Comparison of ENCODE assay signal across 24 cellular contexts in genomic region chr9:123985869-123986268, GRCh38. TPM values are rescaled to one million over a fixed set of nuclear protein-coding genes. Genes with fewer than 3 reads are reported as not detected.
DNase-seq lines count a peak whose midpoint lies in the region; ATAC-seq, FAIRE-seq and TF ChIP-seq lines count a peak whose summit lies in the region.
"Had no signal": no experiment of that assay in that cellular context is flagged by ENCODE, and none has a peak within 500 bp of the region (broad histone marks: within the 10 kb centered on the region; RNA-seq: fewer than 3 reads in every experiment).

No MANE protein-coding gene starts in this region.

- H3K14ac ChIP-seq in H1 (ENCODE audit: insufficient read length), result no peak overlapping the region

- H3K79me1 ChIP-seq in H1 (ENCODE audit: low read depth, low read length), result no peaks in the 10 kb centered on the region

- H2AK5ac ChIP-seq in H1 (ENCODE audit: low read depth, low read length), result no peak overlapping the region

- H3K4me1 ChIP-seq in heart left ventricle, result no peaks in the 10 kb centered on the region
- no peaks in the 10 kb centered on the region; a peak in 1 of 7 replicates for H3K4me1 ChIP-seq in H1 (replicated peaks in 1 of 4; ENCODE audit: control insufficient read depth in 3 of 4, insufficient read depth in 4 of 4, low read length in 3 of 4)
- H3K4me1 ChIP-seq: BE2C, BLaER1 had no signal

- H2BK5ac ChIP-seq in H1 (ENCODE audit: low read depth, low read length), result no peak overlapping the region

- no peaks in the 10 kb centered on the region for H3K23me2 ChIP-seq in H1 (ENCODE audit: low read depth, low read length)

- H4K8ac ChIP-seq in H1 (ENCODE audit: extremely low read depth, insufficient read depth, low read length), result no peak overlapping the region

- peak; percentile 15 for DNase-seq in cardiac septum (ENCODE audit: low spot score)
- no peak for DNase-seq in heart left ventricle
- no peak for DNase-seq in GM12892 (ENCODE audit: insufficient read length)
- no peak for DNase-seq in H1 (ENCODE audit: low read depth in 1 of 2, low spot score in 2 of 2)
- no peak for DNase-seq in immature natural killer cell
- DNase-seq: 8988T; ACHN; BE2C; C1 segment of cervical spinal cord; Calu3; CD4-positive, alpha-beta memory T cell; CD4-positive, CD25-positive, alpha-beta regulatory T cell; CD8-positive, alpha-beta memory T cell; COR-L47; DMS79 treated with DMSO at 0.1 percent for 48 hours; GF-D8 had no signal

- no peak overlapping the region for H4K91ac ChIP-seq in H1 (replicated peaks; ENCODE audit: insufficient read length, low read length)

- H3K56ac ChIP-seq in H1 (replicated peaks; ENCODE audit: insufficient read length, low read depth, low read length), result no peak overlapping the region

- no peak overlapping the region for H3K18ac ChIP-seq in H1 (ENCODE audit: extremely low read depth, low read length)

- H3K23ac ChIP-seq in H1 (ENCODE audit: insufficient read length), result no peak overlapping the region

- TF ChIP-seq RAD21 in H1 (IDR thresholded peaks at IDR 0.05 in 1 of 2, conservative IDR thresholded peaks at IDR 0.05 in 1 of 2; ENCODE audit: low read depth in 2 of 2, low read length in 2 of 2), result no peak

- no peak overlapping the region for H2AFZ ChIP-seq in H1 (ENCODE audit: low read length)

- peak; percentile 50 for FAIRE-seq in GM12892 (lab: Jason Lieb, UNC)
- FAIRE-seq in H1 (lab: Jason Lieb, UNC), result no peak
- FAIRE-seq: A204.1, D721Med, G401.6, GM12891, GM18507 had no signal

- H3K4me2 ChIP-seq in H1 (ENCODE audit: insufficient read depth in 1 of 2, low read depth in 2 of 2, low read length in 2 of 2), result no peak overlapping the region
- H3K4me2 ChIP-seq: BLaER1 had no signal

- H2BK12ac ChIP-seq in H1 (ENCODE audit: low read depth, low read length), result no peak overlapping the region

- H3K4me3 ChIP-seq in heart left ventricle, result no peak overlapping the region
- H3K4me3 ChIP-seq in H1 (ENCODE audit: extremely low read depth in 1 of 4, insufficient read depth in 2 of 4, low read depth in 3 of 4, low read length in 4 of 4), result no peak overlapping the region
- H3K4me3 ChIP-seq: BLaER1 had no signal

- H3K27ac Mint-ChIP-seq in immature natural killer cell, result no peak overlapping the region
- H3K27ac Mint-ChIP-seq: CD14-positive monocyte; CD4-positive, alpha-beta memory T cell had no signal

- H3K36me3 ChIP-seq in heart left ventricle (no peaks in the 10 kb centered on the region), H1 (ENCODE audit: control insufficient read depth in 2 of 4, insufficient read depth in 4 of 4, low read length in 3 of 4) (no peaks in the 10 kb centered on the region)
- H3K36me3 ChIP-seq: BE2C, BLaER1 had no signal

- 80 to 85% (median 83%) methylated on average over 4 of the region's 4 CpGs for WGBS in heart left ventricle, 4 donors
- whole genome bisulfite sequencing in H1 (ENCODE audit: extremely low coverage in 1 of 2, insufficient coverage in 1 of 2, insufficient read length in 1 of 2, insufficient replicate concordance in 2 of 2, low coverage in 1 of 2, low lambda C conversion rate in 2 of 2, missing lambda C conversion rate in 1 of 2), 2 experiments, result 73% methylated on average over 4 of the region's 4 CpGs; no CpG with 5 or more reads in 1 of the 2 experiments

- H2BK120ac ChIP-seq in H1 (replicated peaks; ENCODE audit: low read depth, low read length), result no peak overlapping the region

- H3K27me3 ChIP-seq in heart left ventricle (peaks cover 0 to 41% (median 11%) of the 10 kb centered on the region in 9 donors), H1 (replicated peaks in 1 of 4; ENCODE audit: control insufficient read depth in 3 of 4, extremely low read depth in 1 of 4, insufficient read depth in 3 of 4, low read length in 3 of 4) (peaks cover 0 to 9% (median 3%) of the 10 kb centered on the region in 4 experiments; a peak in 4 of 7 replicates)
- H3K27me3 ChIP-seq: BLaER1 had no signal

- intact Hi-C loops in cardiac septum (cut with DNase I), result no loop called here
- intact Hi-C loops in heart left ventricle (cut with DNase I), result no loop called here

- TF ChIP-seq POLR2A in heart left ventricle (IDR thresholded peaks at IDR 0.05) (no peak), GM12892 (IDR thresholded peaks at IDR 0.05; ENCODE audit: low read depth, low read length) (no peak), H1 (IDR thresholded peaks at IDR 0.05; ENCODE audit: control extremely low read depth in 1 of 2, low read depth in 2 of 2, low read length in 2 of 2) (no peak)

- no peak overlapping the region for H2BK20ac ChIP-seq in H1 (ENCODE audit: low read length)

- H3K27ac ChIP-seq in heart left ventricle (no peak overlapping the region), H1 (ENCODE audit: low read depth, low read length) (no peak overlapping the region)
- H3K27ac ChIP-seq: BLaER1 had no signal

- 0 out of 2 replicates have a peak overlapping the region, but pooled peaks have one; percentile 8 for H2BK15ac ChIP-seq in H1 (ENCODE audit: low read length)

- no peak overlapping the region for H3K4me3 Mint-ChIP-seq in immature natural killer cell
- H3K4me3 Mint-ChIP-seq: CD4-positive, alpha-beta memory T cell; CD4-positive, CD25-positive, alpha-beta regulatory T cell; CD8-positive, alpha-beta memory T cell had no signal

- no peak overlapping the region for H3K9ac ChIP-seq in H1 (replicated peaks in 1 of 4; ENCODE audit: extremely low read depth in 1 of 4, low read depth in 3 of 4, low read length in 3 of 4)
- H3K9ac ChIP-seq: BLaER1 had no signal

- no peak for TF ChIP-seq CTCF in heart left ventricle (IDR thresholded peaks at IDR 0.05)
- TF ChIP-seq CTCF in H1 (IDR thresholded peaks at IDR 0.05; ENCODE audit: control extremely low read depth in 1 of 3, insufficient read depth in 1 of 3, low read depth in 1 of 3, low read length in 3 of 3), result no peak

- H3K4ac ChIP-seq in H1 (replicated peaks; ENCODE audit: insufficient read length, low read depth, low read length), result no peak overlapping the region

- no peak overlapping the region for H4K5ac ChIP-seq in H1 (ENCODE audit: insufficient read length, low read depth, low read length)

- no peaks in the 10 kb centered on the region for H3K4me1 Mint-ChIP-seq in immature natural killer cell
- H3K4me1 Mint-ChIP-seq: CD14-positive monocyte; CD4-positive, alpha-beta memory T cell; CD4-positive, CD25-positive, alpha-beta regulatory T cell; CD8-positive, alpha-beta memory T cell had no signal

- ATAC-seq in heart left ventricle, result no peak

- H3K9me3 Mint-ChIP-seq in immature natural killer cell, result no peaks in the 10 kb centered on the region
- H3K9me3 Mint-ChIP-seq: CD8-positive, alpha-beta memory T cell had no signal

- no peaks in the 10 kb centered on the region for H3K9me3 ChIP-seq in heart left ventricle
- no peaks in the 10 kb centered on the region for H3K9me3 ChIP-seq in H1 (ENCODE audit: insufficient read depth in 2 of 2, low read depth in 1 of 2, low read length in 1 of 2)
- H3K9me3 ChIP-seq: BE2C, BLaER1 had no signal

- no peaks in the 10 kb centered on the region for H4K20me1 ChIP-seq in H1 (replicated peaks in 1 of 2; ENCODE audit: control insufficient read depth in 1 of 2, insufficient read depth in 2 of 2, low read length in 2 of 2)
- H4K20me1 ChIP-seq: BLaER1 had no signal

- TF ChIP-seq EP300 in H1 (IDR thresholded peaks at IDR 0.05; ENCODE audit: borderline replicate concordance in 1 of 2, low read depth in 2 of 2, low read length in 2 of 2), result no peak

- no peaks in the 10 kb centered on the region for H3K79me2 ChIP-seq in H1 (ENCODE audit: control insufficient read depth in 1 of 2, insufficient read depth in 2 of 2, low read length in 2 of 2)

- CTCF ChIA-PET in H1 (lab: Charles Lee; ENCODE audit: partially characterized antibody), result interaction anchor here (1.3 kb wide), 1 partner anchor 55 kb away, joined by 4 read pairs; no protein-coding TSS in a partner anchor

- no peaks in the 10 kb centered on the region for H3K36me3 Mint-ChIP-seq in immature natural killer cell
- H3K36me3 Mint-ChIP-seq: CD14-positive monocyte; CD4-positive, alpha-beta memory T cell; CD4-positive, CD25-positive, alpha-beta regulatory T cell; CD8-positive, alpha-beta memory T cell had no signal

- POLR2A ChIA-PET in H1 (lab: Charles Lee; ENCODE audit: partially characterized antibody), result interaction anchor here (1.3 kb wide), 1 partner anchor 9 kb away, joined by 5 read pairs; no protein-coding TSS in a partner anchor

- H3K27me3 Mint-ChIP-seq in immature natural killer cell (ENCODE audit: low read depth in 3 of 3), result peaks cover 4 to 11% (median 5%) of the 10 kb centered on the region in 3 donors

TF ChIP-seq in H1, 55 proteins besides CTCF, POLR2A, EP300 and RAD21 (continues in another document):
- TF ChIP-seq SIN3A (conservative IDR thresholded peaks at IDR 0.05 in 1 of 2, IDR thresholded peaks at IDR 0.05 in 1 of 2; ENCODE audit: low read depth in 1 of 2, low read length in 2 of 2) (no peak), CEBPB (IDR thresholded peaks at IDR 0.05; ENCODE audit: low read depth, low read length) (no peak)

RNA-seq across cellular contexts. Expression of gene LHX2, which starts 25.7 kb away (rescaled TPM):
- 0.19 TPM for total RNA-seq in cardiac septum
- 1 to 10 TPM in 1 of 9 donors, under 1 TPM in 4, not detected in 4; 0.20 to 1.3 (median 0.33) TPM for total RNA-seq in heart left ventricle
- polyA plus RNA-seq in heart left ventricle, result under 1 TPM in 1 of 2 donors, not detected in 1; 0.10 TPM
- 6.3 TPM for polyA plus RNA-seq in GM12892 (2012; ENCODE audit: missing spikeins)
- total RNA-seq in H1 (2021; fragmentation: NEBNext Ultra II Directional; extraction: Animal tissue kit (Norgen Biotek cat#: 25700)), result 0.11 and 0.17 TPM in 2 replicates
- 0.72 and 0.86 TPM in 2 replicates for polyA plus RNA-seq in H1 (2011; rRNA removed)
- 0.66 TPM for polyA plus RNA-seq in H1 (2011; cell fraction: cytosol; rRNA removed)
- 0.20 TPM for polyA plus RNA-seq in H1 (2011; cell fraction: nucleus; rRNA removed)
- polyA plus RNA-seq in H1 (2012, experiment 1 of 2), result 0.31 to 0.59 TPM (median 0.37 TPM) in 3 of 4 replicates, not detected in the other
- polyA plus RNA-seq in H1 (2012, experiment 2 of 2), result 0.66 TPM
- 0.34 TPM for polyA plus RNA-seq in H1 (2013, experiment 1 of 2)
- 0.20 TPM for polyA plus RNA-seq in H1 (2013, experiment 2 of 2)
- polyA minus RNA-seq in H1 (2011; rRNA and poly(A)+ RNA removed), result 0.49 TPM in 1 of 2 replicates, not detected in the other
- not detected for polyA minus RNA-seq in H1 (2011; cell fraction: cytosol; rRNA and poly(A)+ RNA removed)
- 0.50 TPM for polyA minus RNA-seq in H1 (2011; cell fraction: nucleus; rRNA and poly(A)+ RNA removed)
- polyA plus RNA-seq in immature natural killer cell, result not detected
- total RNA-seq: Calu3; CD4-positive, alpha-beta memory T cell; CD4-positive, CD25-positive, alpha-beta regulatory T cell; CD8-positive, alpha-beta memory T cell had no signal
- polyA plus RNA-seq: AG04450; CD14-positive monocyte; CD4-positive, alpha-beta memory T cell; CD4-positive, CD25-positive, alpha-beta regulatory T cell; CD8-positive, alpha-beta memory T cell had no signal

RNA-seq across cellular contexts. Expression of gene DENND1A, which starts 55.9 kb away (rescaled TPM):
- 16.0 TPM for total RNA-seq in cardiac septum
- 10 to 100 TPM; 10.6 to 24.0 (median 15.7) TPM for total RNA-seq in heart left ventricle
- polyA plus RNA-seq in heart left ventricle, result 10 to 100 TPM in 1 of 2 donors, 1 to 10 TPM in 1; 9.8 to 14.7 TPM
- 24.6 TPM for polyA plus RNA-seq in GM12892 (2012; ENCODE audit: missing spikeins)
- 26.2 and 26.4 TPM in 2 replicates for total RNA-seq in H1 (2021; fragmentation: NEBNext Ultra II Directional; extraction: Animal tissue kit (Norgen Biotek cat#: 25700))
- polyA plus RNA-seq in H1 (2011; rRNA removed), result 24.1 and 33.9 TPM in 2 replicates
- 18.7 TPM for polyA plus RNA-seq in H1 (2011; cell fraction: cytosol; rRNA removed)
- 61.5 TPM for polyA plus RNA-seq in H1 (2011; cell fraction: nucleus; rRNA removed)
- polyA plus RNA-seq in H1 (2012, experiment 1 of 2), result 21.8 to 25.4 TPM (median 24.1 TPM) in 4 replicates
- 18.2 TPM for polyA plus RNA-seq in H1 (2012, experiment 2 of 2)
- 16.0 TPM for polyA plus RNA-seq in H1 (2013, experiment 1 of 2)
- polyA plus RNA-seq in H1 (2013, experiment 2 of 2), result 16.8 TPM
- polyA minus RNA-seq in H1 (2011; rRNA and poly(A)+ RNA removed), result 74.1 and 91.8 TPM in 2 replicates
- 30.5 TPM for polyA minus RNA-seq in H1 (2011; cell fraction: cytosol; rRNA and poly(A)+ RNA removed)
- 81.2 TPM for polyA minus RNA-seq in H1 (2011; cell fraction: nucleus; rRNA and poly(A)+ RNA removed)
- polyA plus RNA-seq in immature natural killer cell, result 1 to 10 TPM; 2.6 to 7.5 (median 3.4) TPM
